24 cellular contexts compared by ENCODE assay signal in genomic region chr5:30183736-30184135, GRCh38.
"Had no signal": no experiment of that assay in that cellular context is flagged by ENCODE, and none has a peak within 500 bp of the region (broad histone marks: within the 10 kb centered on the region; RNA-seq: fewer than 3 reads in every experiment).

No MANE protein-coding gene starts in this region.

- H3K27me3 ChIP-seq: esophagus squamous epithelium, gastrocnemius medialis, heart right ventricle, left lung had no signal

- H3K4me3 Mint-ChIP-seq: dendritic cell treated with granulocyte-macrophage colony-stimulating factor and Interleukin-4, amounts not matched to agents 40 ng/mL and 50 ng/mL, for 4 days; effector memory CD8-positive, alpha-beta T cell; endodermal cell; naive thymus-derived CD4-positive, alpha-beta T cell had no signal

- H3K4me1 Mint-ChIP-seq: endodermal cell; naive thymus-derived CD4-positive, alpha-beta T cell had no signal

- H3K4me1 ChIP-seq: esophagus squamous epithelium, gastrocnemius medialis, heart right ventricle, left lung, lower lobe of right lung had no signal

- H3K27ac Mint-ChIP-seq: dendritic cell treated with granulocyte-macrophage colony-stimulating factor and Interleukin-4, amounts not matched to agents 40 ng/mL and 50 ng/mL, for 4 days; effector memory CD8-positive, alpha-beta T cell; endodermal cell; naive thymus-derived CD4-positive, alpha-beta T cell had no signal

- H3K4me3 ChIP-seq: esophagus squamous epithelium, gastrocnemius medialis, heart right ventricle, left lung, lower lobe of right lung had no signal

- H3K36me3 ChIP-seq: esophagus squamous epithelium, gastrocnemius medialis, heart right ventricle, left lung, lower lobe of right lung had no signal

- H3K27ac ChIP-seq: epithelial cell of prostate, esophagus squamous epithelium, gastrocnemius medialis, heart right ventricle, left lung, lower lobe of right lung had no signal

- H3K9me3 ChIP-seq: esophagus squamous epithelium, gastrocnemius medialis, left lung, lower lobe of right lung had no signal

- H3K9me3 Mint-ChIP-seq: endodermal cell had no signal

- DNase-seq: cortex of kidney; effector CD8-positive, alpha-beta T cell; effector memory CD8-positive, alpha-beta T cell; endodermal cell; erythroblast; esophagus squamous epithelium; foreskin fibroblast; foreskin melanocyte; gastrocnemius medialis; glutamatergic neuron; head of caudate nucleus; heart right ventricle; hippocampal formation; left cardiac atrium; lower lobe of right lung; mesenchymal stem cell; midbrain; naive thymus-derived CD4-positive, alpha-beta T cell had no signal

- FAIRE-seq: endometrium, islet of Langerhans, keratinocyte had no signal

- H3K27me3 Mint-ChIP-seq: dendritic cell treated with granulocyte-macrophage colony-stimulating factor and Interleukin-4, amounts not matched to agents 40 ng/mL and 50 ng/mL, for 4 days; effector memory CD8-positive, alpha-beta T cell; naive thymus-derived CD4-positive, alpha-beta T cell had no signal
